ENCODE assay signal across 28 cellular contexts in genomic region chrX:35351212-35351611, GRCh38.
"Had no signal": no experiment of that assay in that cellular context is flagged by ENCODE, and none has a peak within 500 bp of the region (broad histone marks: within the 10 kb centered on the region; RNA-seq: fewer than 3 reads in every experiment).

No MANE protein-coding gene starts in this region.

- H3K4me1 ChIP-seq: esophagus squamous epithelium, lower lobe of right lung, sigmoid colon, spleen, testis had no signal

- H3K9me3 ChIP-seq: esophagus squamous epithelium, lower lobe of right lung, sigmoid colon, testis had no signal

- DNase-seq: activated CD4-positive, alpha-beta T cell treated with anti-CD3 and anti-CD28 coated beads, Interleukin-2, amount 10 ng/mL, durations not matched to agents 7 days and 5 days; activated CD8-positive, alpha-beta T cell treated with anti-CD3 and anti-CD28 coated beads, Interleukin-2, amount 10 ng/mL, durations not matched to agents 7 days and 5 days; activated naive CD4-positive, alpha-beta T cell treated with Interleukin-2 at 50 U/mL for 16 hours; activated naive CD8-positive, alpha-beta T cell treated with anti-CD3 and anti-CD28 coated beads, Interleukin-2, amount 50 U/mL, for 24 hours; activated T-cell treated with anti-CD3 and anti-CD28 coated beads, Interleukin-2, amount 50 U/mL, for 24 hours; aorta; cerebellar nuclear complex; effector CD4-positive, alpha-beta T cell; esophagus squamous epithelium; foreskin fibroblast; glutamatergic neuron; hippocampal formation; left colon; lower lobe of right lung; midbrain; nephron progenitor cell; nucleus accumbens; posterior cingulate gyrus; sigmoid colon; spleen; stimulated activated CD4-positive, alpha-beta T cell treated with anti-CD3 and anti-CD28 coated beads, Interleukin-4, amount 100 ng/mL, for 4 hours; testis had no signal

- H3K36me3 ChIP-seq: esophagus squamous epithelium, lower lobe of right lung, sigmoid colon, spleen had no signal

- H3K27ac ChIP-seq: esophagus squamous epithelium, lower lobe of right lung, sigmoid colon, spleen, testis had no signal

- H3K27ac Mint-ChIP-seq: activated CD4-positive, alpha-beta T cell treated with anti-CD3 and anti-CD28 coated beads, Interleukin-2, amount 10 ng/mL, durations not matched to agents 7 days and 5 days; activated CD8-positive, alpha-beta T cell treated with anti-CD3 and anti-CD28 coated beads, Interleukin-2, amount 10 ng/mL, durations not matched to agents 7 days and 5 days; activated naive CD8-positive, alpha-beta T cell treated with anti-CD3 and anti-CD28 coated beads, Interleukin-2, amount 50 U/mL, for 24 hours; activated T-cell treated with anti-CD3 and anti-CD28 coated beads, Interleukin-2, amount 50 U/mL, for 24 hours; activated T-helper 2 cell treated with anti-CD3 and anti-CD28 coated beads, Interferon-gamma antibody, Interleukin-2, Interleukin-4, amounts not matched to agents 10 μg/mL and 5 μg/mL and 100 μg/mL, durations not matched to agents 14 hours and 24 hours and 36 hours; nephron progenitor cell; stimulated activated memory B cell treated with anti-CD40 and anti-IgM and Interleukin-4, amounts not matched to agents 10 μg/mL and 1 μg/mL and 100 μg/mL, for 72 hours; T-helper 1 cell treated with Interleukin-12 subunit alpha and Interleukin-12 subunit beta and Interleukin-4 antibody, amounts not matched to agents 30 μg/mL and 1 μg/mL, for 36 hours; type B pancreatic cell had no signal

- H3K27me3 ChIP-seq: esophagus squamous epithelium, sigmoid colon, spleen, testis had no signal

- H3K27me3 Mint-ChIP-seq: activated CD4-positive, alpha-beta T cell treated with anti-CD3 and anti-CD28 coated beads, Interleukin-2, amount 10 ng/mL, durations not matched to agents 7 days and 5 days; activated naive CD8-positive, alpha-beta T cell treated with anti-CD3 and anti-CD28 coated beads, Interleukin-2, amount 50 U/mL, for 24 hours; stimulated activated memory B cell treated with anti-CD40 and anti-IgM and Interleukin-4, amounts not matched to agents 10 μg/mL and 1 μg/mL and 100 μg/mL, for 72 hours; type B pancreatic cell had no signal

- H3K4me3 ChIP-seq: esophagus squamous epithelium, lower lobe of right lung, sigmoid colon, spleen, testis had no signal

- FAIRE-seq: islet of Langerhans had no signal

- ATAC-seq: activated CD4-positive, CD25-positive, alpha-beta regulatory T cell treated with anti-CD3 and anti-CD28 coated beads, Interleukin-2, amount 50 U/mL, for 24 hours; activated CD8-positive, alpha-beta T cell treated with anti-CD3 and anti-CD28 coated beads, Interleukin-2, amount 10 ng/mL, durations not matched to agents 7 days and 5 days; activated naive CD8-positive, alpha-beta T cell treated with anti-CD3 and anti-CD28 coated beads, Interleukin-2, amount 50 U/mL, for 24 hours; left colon; lower lobe of right lung; stimulated activated memory B cell treated with anti-CD40 and anti-IgM and Interleukin-4, amounts not matched to agents 10 μg/mL and 1 μg/mL and 100 μg/mL, for 72 hours had no signal

- H3K4me3 Mint-ChIP-seq: activated CD4-positive, alpha-beta T cell treated with anti-CD3 and anti-CD28 coated beads, Interleukin-2, amount 10 ng/mL, durations not matched to agents 7 days and 5 days; activated CD8-positive, alpha-beta T cell treated with anti-CD3 and anti-CD28 coated beads, Interleukin-2, amount 10 ng/mL, durations not matched to agents 7 days and 5 days; activated naive CD8-positive, alpha-beta T cell treated with anti-CD3 and anti-CD28 coated beads, Interleukin-2, amount 50 U/mL, for 24 hours; activated T-cell treated with anti-CD3 and anti-CD28 coated beads, Interleukin-2, amount 50 U/mL, for 24 hours; nephron progenitor cell; stimulated activated memory B cell treated with anti-CD40 and anti-IgM and Interleukin-4, amounts not matched to agents 10 μg/mL and 1 μg/mL and 100 μg/mL, for 72 hours; T-helper 1 cell treated with Interleukin-12 subunit alpha and Interleukin-12 subunit beta and Interleukin-4 antibody, amounts not matched to agents 30 μg/mL and 1 μg/mL, for 36 hours; type B pancreatic cell had no signal

- H3K4me1 Mint-ChIP-seq: activated CD4-positive, alpha-beta T cell treated with anti-CD3 and anti-CD28 coated beads, Interleukin-2, amount 10 ng/mL, durations not matched to agents 7 days and 5 days; activated naive CD8-positive, alpha-beta T cell treated with anti-CD3 and anti-CD28 coated beads, Interleukin-2, amount 50 U/mL, for 24 hours; nephron progenitor cell; stimulated activated memory B cell treated with anti-CD40 and anti-IgM and Interleukin-4, amounts not matched to agents 10 μg/mL and 1 μg/mL and 100 μg/mL, for 72 hours had no signal

- H3K36me3 Mint-ChIP-seq: stimulated activated memory B cell treated with anti-CD40 and anti-IgM and Interleukin-4, amounts not matched to agents 10 μg/mL and 1 μg/mL and 100 μg/mL, for 72 hours; type B pancreatic cell had no signal

- H3K9me3 Mint-ChIP-seq: activated CD4-positive, alpha-beta T cell treated with anti-CD3 and anti-CD28 coated beads, Interleukin-2, amount 10 ng/mL, durations not matched to agents 7 days and 5 days; activated T-cell treated with anti-CD3 and anti-CD28 coated beads, Interleukin-2, amount 50 U/mL, for 24 hours had no signal
